21 cellular contexts compared by ENCODE assay signal in the genomic region with DNA sequence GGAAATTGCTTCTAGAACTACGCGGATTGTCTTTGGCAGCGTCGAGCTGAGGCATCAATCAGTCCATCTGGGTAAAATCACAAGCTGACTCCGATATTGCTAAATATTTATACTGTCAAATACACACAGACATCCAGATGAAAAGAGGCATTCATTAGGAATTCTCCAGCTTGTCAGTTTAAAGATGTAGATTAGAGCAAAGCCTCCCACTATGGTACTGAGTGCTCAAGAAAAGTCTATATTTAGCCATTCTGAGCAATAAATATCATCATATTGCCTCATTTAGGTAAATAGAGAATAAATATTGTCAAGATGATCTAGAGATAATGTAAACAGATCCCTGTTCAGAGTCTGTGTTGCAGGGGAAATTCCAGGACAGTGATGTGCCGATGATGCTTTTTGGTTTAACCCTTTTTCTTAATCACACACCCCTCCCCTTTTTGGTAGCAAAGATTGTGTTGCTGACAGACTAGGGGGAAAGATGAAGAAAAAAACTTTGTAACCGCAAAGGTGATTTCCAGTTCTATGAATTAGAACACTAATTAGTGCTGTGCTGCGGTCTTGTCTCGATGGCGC.
DNase-seq lines count a peak whose midpoint lies in the region; ATAC-seq and TF ChIP-seq lines count a peak whose summit lies in the region.
"Had no signal": no experiment of that assay in that cellular context is flagged by ENCODE, and none has a peak within 500 bp of the region (broad histone marks: within the 10 kb centered on the region; RNA-seq: fewer than 3 reads in every experiment).

No MANE protein-coding gene starts in this region.

- H3K79me2 ChIP-seq in fibroblast of lung (ENCODE audit: control insufficient read depth, insufficient read depth, low read length), result no peaks in the 10 kb centered on the region

- H3K9me3 Mint-ChIP-seq in stimulated activated naive CD8-positive, alpha-beta T cell treated with anti-CD3 and anti-CD28 coated beads, Interleukin-15, amount 100 ng/mL, for 72 hours, result no peaks in the 10 kb centered on the region
- H3K9me3 Mint-ChIP-seq: activated T-cell treated with anti-CD3 and anti-CD28 coated beads, Interleukin-2, amount 50 U/mL, for 72 hours had no signal

- no peak overlapping the region for H3K27ac Mint-ChIP-seq in stimulated activated naive CD8-positive, alpha-beta T cell treated with anti-CD3 and anti-CD28 coated beads, Interleukin-15, amount 100 ng/mL, for 72 hours
- H3K27ac Mint-ChIP-seq: activated T-cell treated with anti-CD3 and anti-CD28 coated beads, Interleukin-2, amount 50 U/mL, for 72 hours; B cell had no signal

- H3K27me3 ChIP-seq in fibroblast of lung (ENCODE audit: control insufficient read depth, insufficient read depth, low read length) (no peaks in the 10 kb centered on the region), stomach smooth muscle (ENCODE audit: control insufficient read depth in 1 of 2, insufficient read depth in 2 of 2, low read length in 2 of 2) (no peaks in the 10 kb centered on the region)

- no peaks in the 10 kb centered on the region for H3K9me3 ChIP-seq in fibroblast of lung (ENCODE audit: control insufficient read depth, insufficient read depth, low read depth, low read length)
- H3K9me3 ChIP-seq in stomach smooth muscle (ENCODE audit: control insufficient read depth in 2 of 2, low read length in 2 of 2), result no peaks in the 10 kb centered on the region

- H4K20me1 ChIP-seq in fibroblast of lung (ENCODE audit: control insufficient read depth, extremely low read depth, insufficient read depth, low read length), result no peaks in the 10 kb centered on the region

- no peaks in the 10 kb centered on the region for H3K27me3 Mint-ChIP-seq in stimulated activated naive CD8-positive, alpha-beta T cell treated with anti-CD3 and anti-CD28 coated beads, Interleukin-15, amount 100 ng/mL, for 72 hours
- H3K27me3 Mint-ChIP-seq: B cell had no signal

- H3K27ac ChIP-seq in fibroblast of lung (ENCODE audit: insufficient read depth, low read length), result no peak overlapping the region
- H3K27ac ChIP-seq in stomach smooth muscle (ENCODE audit: low read length), result no peak overlapping the region
- H3K27ac ChIP-seq: 22Rv1 had no signal

- intact Hi-C loops in posterior cingulate gyrus (cut with DNase I), result loop anchor here (10.0 kb wide), 1 partner anchor 382 kb away; no protein-coding TSS in a partner anchor

- H3K36me3 ChIP-seq in fibroblast of lung (ENCODE audit: control insufficient read depth, insufficient read depth, low read length) (no peaks in the 10 kb centered on the region), stomach smooth muscle (ENCODE audit: control insufficient read depth in 2 of 2, insufficient read depth in 2 of 2, low read length in 2 of 2) (no peaks in the 10 kb centered on the region)

- H3K4me3 ChIP-seq in fibroblast of lung (replicated peaks in 1 of 4; ENCODE audit: control extremely low read depth in 1 of 4, insufficient read depth in 1 of 4, low read depth in 3 of 4, low read length in 4 of 4) (peak overlapping the region in 2 of 4 experiments; percentile 18 to 25), stomach smooth muscle (ENCODE audit: low read length in 2 of 2) (peak overlapping the region; percentile 16 to 47)
- H3K4me3 ChIP-seq: K562 had no signal

- TF ChIP-seq CTCF in fibroblast of lung (conservative IDR thresholded peaks at IDR 0.05 in 1 of 2, IDR thresholded peaks at IDR 0.05 in 1 of 2; ENCODE audit: low read depth in 1 of 2, low read length in 2 of 2), result no peak

- H3K9ac ChIP-seq in fibroblast of lung (ENCODE audit: insufficient read depth, low read length), result no peak overlapping the region
- H3K9ac ChIP-seq in stomach smooth muscle (ENCODE audit: low read length in 2 of 2), result no peak overlapping the region

- H3K4me3 Mint-ChIP-seq in stimulated activated naive CD8-positive, alpha-beta T cell treated with anti-CD3 and anti-CD28 coated beads, Interleukin-15, amount 100 ng/mL, for 72 hours, result no peak overlapping the region
- H3K4me3 Mint-ChIP-seq: activated T-cell treated with anti-CD3 and anti-CD28 coated beads, Interleukin-2, amount 50 U/mL, for 72 hours; B cell had no signal

- ATAC-seq in activated CD4-positive, CD25-positive, alpha-beta regulatory T cell treated with anti-CD3 and anti-CD28 coated beads, Interleukin-2, amount 50 U/mL, for 24 hours, result peak; percentile 82 to 83
- no peak for ATAC-seq in left lobe of liver
- ATAC-seq in stimulated activated naive CD8-positive, alpha-beta T cell treated with anti-CD3 and anti-CD28 coated beads, Interleukin-15, amount 100 ng/mL, for 72 hours, result no peak
- ATAC-seq: HCT116; K562; stimulated activated naive CD8-positive, alpha-beta T cell treated with anti-CD3 and anti-CD28 coated beads, Interleukin-15, Interleukin-2, amounts not matched to agents 100 U/mL and 50 U/mL, for 24 hours had no signal

- peaks cover 2% of the 10 kb centered on the region for H3K4me1 ChIP-seq in fibroblast of lung (ENCODE audit: control insufficient read depth, extremely low read depth, insufficient read depth, low read length)
- H3K4me1 ChIP-seq in stomach smooth muscle (ENCODE audit: control insufficient read depth, insufficient read depth, low read length), result peaks cover 8% of the 10 kb centered on the region

- H3K4me1 Mint-ChIP-seq in stimulated activated naive CD8-positive, alpha-beta T cell treated with anti-CD3 and anti-CD28 coated beads, Interleukin-15, amount 100 ng/mL, for 72 hours, result no peaks in the 10 kb centered on the region
- H3K4me1 Mint-ChIP-seq: B cell had no signal

- no peak for DNase-seq in activated CD4-positive, CD25-positive, alpha-beta regulatory T cell (lab: John Stamatoyannopoulos, UW)
- DNase-seq in NCI-H526 treated with DMSO at 0.1 percent for 48 hours (lab: John Stamatoyannopoulos, UW), result peak; percentile 55
- DNase-seq in fibroblast of lung (ENCODE audit: low read depth in 2 of 2), result peak in 1 of 2 donors; percentile 61
- DNase-seq in left lobe of liver (ENCODE audit: low spot score), result no peak
- no peak for DNase-seq in stimulated activated naive CD8-positive, alpha-beta T cell treated with anti-CD3 and anti-CD28 coated beads, Interleukin-15, amount 100 ng/mL, for 72 hours
- DNase-seq in posterior cingulate gyrus, result no peak
- DNase-seq: activated CD4-positive, alpha-beta T cell treated with anti-CD3 and anti-CD28 coated beads for 1 hour; activated naive CD4-positive, alpha-beta T cell treated with anti-CD3 and anti-CD28 coated beads, Interleukin-2, amount 50 U/mL, for 16 hours; activated T-cell treated with anti-CD3 and anti-CD28 coated beads, Interleukin-2, amount 50 U/mL, for 72 hours; aorta; effector CD8-positive, alpha-beta T cell; NCI-H1436 treated with DMSO at 0.1 percent for 48 hours; NCI-H2171; NCI-H69; stimulated activated naive CD8-positive, alpha-beta T cell treated with anti-CD3 and anti-CD28 coated beads, Interleukin-15, Interleukin-2, amounts not matched to agents 100 U/mL and 50 U/mL, for 24 hours had no signal

- no peak overlapping the region for H2AFZ ChIP-seq in fibroblast of lung (ENCODE audit: low read length)

- H3K4me2 ChIP-seq in fibroblast of lung (ENCODE audit: extremely low read depth, insufficient read depth, low read length), result peak overlapping the region; percentile 56

Comparison
In these comparisons a context has a peak if more than half of its experiments do, and no peak if none do; other contexts are left out.
1. ATAC-seq: peak in activated CD4-positive, CD25-positive, alpha-beta regulatory T cell treated with anti-CD3 and anti-CD28 coated beads, Interleukin-2, amount 50 U/mL, for 24 hours (2 of 2); none in left lobe of liver (single experiment) and stimulated activated naive CD8-positive, alpha-beta T cell treated with anti-CD3 and anti-CD28 coated beads, Interleukin-15, amount 100 ng/mL, for 72 hours (single experiment).